Comparison of ENCODE assay signal across 8 cellular contexts in genomic region chr9:83978992-83979811, GRCh38. TPM values are rescaled to one million over a fixed set of nuclear protein-coding genes. Genes with fewer than 3 reads are reported as not detected.
DNase-seq lines count a peak whose midpoint lies in the region; ATAC-seq and TF ChIP-seq lines count a peak whose summit lies in the region.

No MANE protein-coding gene starts in this region.

- H3K27me3 Mint-ChIP-seq in activated CD4-positive, alpha-beta memory T cell treated with anti-CD3 and anti-CD28 coated beads for 36 hours, result no peaks in the 10 kb centered on the region

- peak overlapping the region; percentile 96 for H3K4me3 Mint-ChIP-seq in activated CD4-positive, alpha-beta memory T cell treated with anti-CD3 and anti-CD28 coated beads for 36 hours

- H3K27ac Mint-ChIP-seq in activated CD4-positive, alpha-beta memory T cell treated with anti-CD3 and anti-CD28 coated beads for 36 hours, result peak overlapping the region; percentile 99

- DNase-seq in GM12864 (ENCODE audit: low read depth) (peak; percentile 55), NCI-H460 (ENCODE audit: extremely low read depth, low read depth) (peak; percentile 80), dermis microvascular lymphatic vessel endothelial cell (ENCODE audit: low read depth in 2 of 2) (peak; percentile 76 to 90), right lobe of liver (peak; percentile 88 to 92 (median 91))
- DNase-seq in activated CD4-positive, alpha-beta memory T cell treated with anti-CD3 and anti-CD28 coated beads for 36 hours, result peak; percentile 91
- peak; percentile 80 for DNase-seq in stimulated activated CD4-positive, alpha-beta T cell treated with anti-CD3 and anti-CD28 coated beads, Interleukin-2, amount 100 ng/mL, for 48 hours

- intact Hi-C loops in activated CD4-positive, alpha-beta memory T cell treated with anti-CD3 and anti-CD28 coated beads for 36 hours (cut with micrococcal nuclease), result loop anchor here (10.0 kb wide), 1 partner anchor 776 kb away; no protein-coding TSS in a partner anchor
- intact Hi-C loops in right lobe of liver (cut with DNase I), result no loop called here

- peaks cover 56% of the 10 kb centered on the region for H3K4me1 Mint-ChIP-seq in activated CD4-positive, alpha-beta memory T cell treated with anti-CD3 and anti-CD28 coated beads for 36 hours (ENCODE audit: low read depth)

- TF ChIP-seq CTCF in GM12864 (IDR thresholded peaks at IDR 0.05; ENCODE audit: low read depth, low read length, missing control alignments) (no peak), right lobe of liver (IDR thresholded peaks at IDR 0.05) (no peak)

- no peaks in the 10 kb centered on the region for H3K9me3 ChIP-seq in right lobe of liver

- no peak for TF ChIP-seq POLR2A in right lobe of liver (IDR thresholded peaks at IDR 0.05)

- no peaks in the 10 kb centered on the region for H3K27me3 ChIP-seq in right lobe of liver

- CTCF ChIA-PET in activated CD4-positive, alpha-beta memory T cell treated with anti-CD3 and anti-CD28 coated beads for 36 hours (lab: Charles Lee), result interaction anchor here (1.2 to 3.4 kb wide), 2 partner anchors 19 to 58 kb away, joined by 4 to 12 read pairs; partner anchors contain the start of gene KIF27

- 0% methylated on average over 22 of the region's 55 CpGs for WGBS in right lobe of liver (ENCODE audit: insufficient coverage, low coverage, low lambda C conversion rate, missing lambda C conversion rate)

- POLR2A ChIA-PET in activated CD4-positive, alpha-beta memory T cell treated with anti-CD3 and anti-CD28 coated beads for 36 hours (lab: Charles Lee), result interaction anchor here (0.6 to 2.8 kb wide), 16 partner anchors 8 to 355 kb away, joined by 3 to 22 read pairs (median 8); partner anchors contain the start of genes KIF27 and UBQLN1

- peak overlapping the region; percentile 99 for H3K27ac ChIP-seq in right lobe of liver

- H3K4me3 ChIP-seq in GM12864 (ENCODE audit: low read depth, low read length), result peak overlapping the region; percentile 67
- H3K4me3 ChIP-seq in right lobe of liver, result peak overlapping the region; percentile 79 to 97 (median 87)

- no peaks in the 10 kb centered on the region for H3K9me3 Mint-ChIP-seq in activated CD4-positive, alpha-beta memory T cell treated with anti-CD3 and anti-CD28 coated beads for 36 hours

- ATAC-seq in HG03045 (IDR thresholded peaks at IDR 0.05; ENCODE audit: unreplicated experiment) (peak; percentile 25), right lobe of liver (peak; percentile 55 to 63 (median 62)), HG03439 (IDR thresholded peaks at IDR 0.05; ENCODE audit: unreplicated experiment) (no peak)

- peaks cover 64% of the 10 kb centered on the region for H3K36me3 Mint-ChIP-seq in activated CD4-positive, alpha-beta memory T cell treated with anti-CD3 and anti-CD28 coated beads for 36 hours

- peaks cover 0 to 16% (median 4%) of the 10 kb centered on the region in 4 donors for H3K4me1 ChIP-seq in right lobe of liver

- peaks cover 0 to 37% (median 22%) of the 10 kb centered on the region in 4 donors for H3K36me3 ChIP-seq in right lobe of liver

RNA-seq across cellular contexts. Expression of gene HNRNPK, which starts 0.8 kb away (rescaled TPM):
- 840 and 845 TPM in 2 replicates for total RNA-seq in NCI-H460 (2014; rRNA removed; shearing (Covaris generic))
- polyA plus RNA-seq in NCI-H460 (2014; cell fraction: nucleus; rRNA removed), result 444 and 517 TPM in 2 replicates
- 100 to 1,000 TPM; 694 to 716 TPM for total RNA-seq in activated CD4-positive, alpha-beta memory T cell treated with anti-CD3 and anti-CD28 coated beads for 36 hours
- 686 and 723 TPM in 2 replicates for total RNA-seq in dermis microvascular lymphatic vessel endothelial cell
- 100 to 1,000 TPM; 175 to 292 (median 237) TPM for total RNA-seq in right lobe of liver

RNA-seq across cellular contexts. Expression of gene RMI1, which starts 1.4 kb away (rescaled TPM):
- total RNA-seq in NCI-H460 (2014; rRNA removed; shearing (Covaris generic)), result 3.8 and 8.7 TPM in 2 replicates
- 5.0 and 9.2 TPM in 2 replicates for polyA plus RNA-seq in NCI-H460 (2014; cell fraction: nucleus; rRNA removed)
- total RNA-seq in activated CD4-positive, alpha-beta memory T cell treated with anti-CD3 and anti-CD28 coated beads for 36 hours, result 10 to 100 TPM; 20.3 to 22.6 TPM
- total RNA-seq in dermis microvascular lymphatic vessel endothelial cell, result 5.5 and 6.8 TPM in 2 replicates
- 1 to 10 TPM; 2.0 to 5.1 (median 4.3) TPM for total RNA-seq in right lobe of liver

RNA-seq across cellular contexts. Expression of gene KIF27, which starts 58.0 kb away (rescaled TPM):
- 4.3 and 4.6 TPM in 2 replicates for total RNA-seq in NCI-H460 (2014; rRNA removed; shearing (Covaris generic))
- 1.1 and 6.2 TPM in 2 replicates for polyA plus RNA-seq in NCI-H460 (2014; cell fraction: nucleus; rRNA removed)
- total RNA-seq in activated CD4-positive, alpha-beta memory T cell treated with anti-CD3 and anti-CD28 coated beads for 36 hours, result 1 to 10 TPM; 2.6 to 3.0 TPM
- total RNA-seq in dermis microvascular lymphatic vessel endothelial cell, result 1.9 and 2.4 TPM in 2 replicates
- total RNA-seq in right lobe of liver, result 1 to 10 TPM; 1.1 to 2.8 (median 2.2) TPM
